In the genomic region with DNA sequence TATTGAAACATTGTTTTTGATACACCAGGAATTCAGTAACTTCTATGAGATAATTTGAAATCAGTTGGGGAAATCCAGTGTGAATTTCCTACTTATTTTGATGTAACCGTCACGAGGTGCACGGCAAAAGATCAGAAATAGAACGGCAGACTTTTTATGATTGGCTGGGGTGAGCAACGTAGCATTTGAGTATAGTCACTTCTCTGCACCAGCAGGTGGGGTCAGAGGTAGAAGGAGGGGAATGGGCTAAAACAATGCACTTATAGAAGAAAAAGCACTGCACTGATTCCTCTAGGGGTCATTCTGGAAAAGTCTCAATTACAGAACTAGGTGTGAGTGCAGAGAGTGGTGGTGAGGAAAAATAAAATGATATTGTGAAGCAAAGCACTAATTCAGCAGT, we compare ENCODE assay signal across 19 cellular contexts. TPM values are rescaled to one million over a fixed set of nuclear protein-coding genes. Genes with fewer than 3 reads are reported as not detected.
DNase-seq lines count a peak whose midpoint lies in the region; ATAC-seq and TF ChIP-seq lines count a peak whose summit lies in the region.
"Had no signal": no experiment of that assay in that cellular context is flagged by ENCODE, and none has a peak within 500 bp of the region (broad histone marks: within the 10 kb centered on the region; RNA-seq: fewer than 3 reads in every experiment).

No MANE protein-coding gene starts in this region.

- H3K36me3 ChIP-seq in GM23248 (ENCODE audit: low read depth) (no peaks in the 10 kb centered on the region), PC-3 (ENCODE audit: low read depth, low read length) (no peaks in the 10 kb centered on the region)
- H3K36me3 ChIP-seq: breast epithelium, lower lobe of right lung had no signal

- H3K9me3 Mint-ChIP-seq in Calu3 (ENCODE audit: low read depth, unreplicated experiment): no peaks in the 10 kb centered on the region
- H3K9me3 Mint-ChIP-seq: activated naive CD4-positive, alpha-beta T cell treated with anti-CD3 and anti-CD28 coated beads, Interleukin-2, amount 50 U/mL, for 24 hours; natural killer cell had no signal

- ATAC-seq in PC-3 (peak; percentile 54), GM19452 (IDR thresholded peaks at IDR 0.05; ENCODE audit: unreplicated experiment) (no peak)
- ATAC-seq: lower lobe of right lung, natural killer cell had no signal

- H3K9ac ChIP-seq in GM23248 (no peak overlapping the region), PC-3 (ENCODE audit: low read length) (no peak overlapping the region)

- H3K79me2 ChIP-seq in GM23248 (ENCODE audit: insufficient read depth): no peaks in the 10 kb centered on the region
- no peaks in the 10 kb centered on the region for H3K79me2 ChIP-seq in PC-3 (ENCODE audit: low read length)

- POLR2A ChIA-PET in PC-3 (lab: Charles Lee; ENCODE audit: unreplicated experiment): interaction anchor here (0.7 kb wide), 1 partner anchor 271 kb away, joined by 3 read pairs; no protein-coding TSS in a partner anchor

- H3K4me3 ChIP-seq in GM23248 (0 out of 2 replicates have a peak overlapping the region, but pooled peaks have one; percentile 3), PC-3 (ENCODE audit: low read length) (no peak overlapping the region)
- H3K4me3 ChIP-seq: breast epithelium, lower lobe of right lung had no signal

- DNase-seq in Calu3 (peak; percentile 15), GM23248 (peak; percentile 10), PC-3 (no peak), iPS-NIHi11 (ENCODE audit: low spot score) (peak; percentile 30), Kasumi-1 (lab: John Stamatoyannopoulos, UW) (no peak), globus pallidus (ENCODE audit: low spot score) (no peak), T1000 (lab: John Stamatoyannopoulos, UW) (no peak)
- DNase-seq: activated CD4-positive, alpha-beta T cell treated with anti-CD3 and anti-CD28 coated beads for 36 hours; activated T-cell treated with anti-CD3 and anti-CD28 coated beads for 4 hours; AML-193; lower lobe of right lung; natural killer cell; NCI-H1048; NCI-H774; SHP77 treated with DMSO at 0.1 percent for 48 hours; stimulated activated CD4-positive, alpha-beta T cell treated with anti-CD3 and anti-CD28 coated beads, Interleukin-2, amount 100 ng/mL, for 24 hours had no signal

- no peak overlapping the region for H3K4me3 Mint-ChIP-seq in Calu3 (ENCODE audit: low read depth, unreplicated experiment)
- H3K4me3 Mint-ChIP-seq: activated CD4-positive, alpha-beta T cell treated with anti-CD3 and anti-CD28 coated beads for 36 hours; activated naive CD4-positive, alpha-beta T cell treated with anti-CD3 and anti-CD28 coated beads, Interleukin-2, amount 50 U/mL, for 24 hours; natural killer cell had no signal

- intact Hi-C loops in Calu3 (cut with micrococcal nuclease; ENCODE audit: unreplicated experiment): loop anchor here (2.0 to 5.0 kb wide), 5 partner anchors 35 to 215 kb away; no protein-coding TSS in a partner anchor
- intact Hi-C loops in PC-3 (cut with micrococcal nuclease): no loop called here

- H3K9me3 ChIP-seq in GM23248 (ENCODE audit: low read depth) (no peaks in the 10 kb centered on the region), PC-3 (ENCODE audit: low read length) (no peaks in the 10 kb centered on the region)
- H3K9me3 ChIP-seq: breast epithelium, lower lobe of right lung had no signal

- WGBS in GM23248 (ENCODE audit: low coverage in 1 of 2, low lambda C conversion rate in 2 of 2, missing lambda C conversion rate in 2 of 2), 2 experiments: 58 to 64% methylated on average over 5 of the region's 5 CpGs

- H3K4me1 Mint-ChIP-seq in Calu3 (ENCODE audit: low read depth, unreplicated experiment): peaks cover 38% of the 10 kb centered on the region
- H3K4me1 Mint-ChIP-seq: activated naive CD4-positive, alpha-beta T cell treated with anti-CD3 and anti-CD28 coated beads, Interleukin-2, amount 50 U/mL, for 24 hours; natural killer cell had no signal

- H3K4me1 ChIP-seq in GM23248 (ENCODE audit: insufficient read depth) (peaks cover 23% of the 10 kb centered on the region), PC-3 (ENCODE audit: insufficient read depth, low read length) (peaks cover 20% of the 10 kb centered on the region)
- H3K4me1 ChIP-seq: breast epithelium, lower lobe of right lung had no signal

- H3K27ac ChIP-seq in GM23248 (peak overlapping the region; percentile 47), PC-3 (ENCODE audit: low read length) (no peak overlapping the region)
- H3K27ac ChIP-seq: lower lobe of right lung had no signal

- H3K4me2 ChIP-seq in GM23248 (ENCODE audit: unreplicated experiment) (peak overlapping the region; percentile 15), PC-3 (ENCODE audit: low read length) (no peak overlapping the region)

- in situ Hi-C loops in GM23248 (cut with MboI): no loop called here

- TF ChIP-seq CTCF in Calu3 (IDR thresholded peaks at IDR 0.05; ENCODE audit: unreplicated experiment) (no peak), PC-3 (conservative IDR thresholded peaks at IDR 0.05; ENCODE audit: low read depth, low read length) (peak; percentile 41)

- H3F3A ChIP-seq in GM23248 (ENCODE audit: insufficient read depth) (peaks cover 17% of the 10 kb centered on the region), PC-3 (ENCODE audit: low read length, unreplicated experiment) (no peaks in the 10 kb centered on the region)

- no peaks in the 10 kb centered on the region for H3K27me3 Mint-ChIP-seq in Calu3 (ENCODE audit: unreplicated experiment)

- BruUV-seq in Calu3 (replicated peaks; lab: Mats Ljungman, UMichigan) (no TSS peak), PC-3 (replicated peaks; lab: Mats Ljungman, UMichigan) (no TSS peak)

- H3K9me2 ChIP-seq in GM23248 (ENCODE audit: insufficient read depth) (no peaks in the 10 kb centered on the region), PC-3 (replicated peaks; ENCODE audit: low read length) (no peaks in the 10 kb centered on the region; the same call in 1 of the 2 replicates)

- no peaks in the 10 kb centered on the region for H3K36me3 Mint-ChIP-seq in Calu3 (ENCODE audit: insufficient read depth, unreplicated experiment)
- H3K36me3 Mint-ChIP-seq: activated naive CD4-positive, alpha-beta T cell treated with anti-CD3 and anti-CD28 coated beads, Interleukin-2, amount 50 U/mL, for 24 hours; natural killer cell had no signal

- H2AFZ ChIP-seq in GM23248 (no peak overlapping the region; the same call in 1 of the 2 replicates), PC-3 (ENCODE audit: low read length) (no peak overlapping the region)

- H3K27ac Mint-ChIP-seq in Calu3 (ENCODE audit: unreplicated experiment): peak overlapping the region; percentile 38
- H3K27ac Mint-ChIP-seq: activated CD4-positive, alpha-beta T cell treated with anti-CD3 and anti-CD28 coated beads for 36 hours; activated naive CD4-positive, alpha-beta T cell treated with anti-CD3 and anti-CD28 coated beads, Interleukin-2, amount 50 U/mL, for 24 hours; natural killer cell had no signal

- no peaks in the 10 kb centered on the region for H3K27me3 ChIP-seq in GM23248 (replicated peaks; ENCODE audit: insufficient read depth)
- H3K27me3 ChIP-seq in PC-3 (ENCODE audit: low read length): no peaks in the 10 kb centered on the region
- H3K27me3 ChIP-seq: breast epithelium had no signal

- CTCF ChIA-PET in Calu3 (lab: Charles Lee) (interaction anchor here (0.6 to 1.6 kb wide), 4 partner anchors 8 to 466 kb away, joined by 3 to 4 read pairs (median 3); a partner anchor contains a TSS), PC-3 (lab: Charles Lee) (no interaction called here)

- H4K20me1 ChIP-seq in GM23248 (ENCODE audit: insufficient read depth): no peaks in the 10 kb centered on the region
- H4K20me1 ChIP-seq in PC-3 (ENCODE audit: low read length): no peaks in the 10 kb centered on the region

RNA-seq across cellular contexts. Expression of a gene that starts 7.9 kb away (rescaled TPM):
- total RNA-seq in Calu3 (2022) (7.0 and 8.9 TPM in 2 replicates), PC-3 (2014; rRNA removed) (11.2 and 11.9 TPM in 2 replicates)
- 6.4 and 12.5 TPM in 2 replicates for total RNA-seq in GM23248 (2014; rRNA removed; shearing (Covaris generic))
- polyA plus RNA-seq in GM23248 (2016; fragmentation: Nextera tagmentation; extraction: Ambion mirVana): 22.0 and 24.2 TPM in 2 replicates
- total RNA-seq: activated CD4-positive, alpha-beta T cell treated with anti-CD3 and anti-CD28 coated beads for 36 hours had no signal

Comparison
In these comparisons a context has a peak if more than half of its experiments do, and no peak if none do; other contexts are left out.
1. DNase-seq: peak in Calu3 (single experiment), GM23248 (single experiment) and iPS-NIHi11 (single experiment); none in PC-3 (single experiment), Kasumi-1 (0 of 2), globus pallidus (single experiment) and T1000 (single experiment).